ENCODE assay signal across 8 cellular contexts in genomic region chr6:37566209-37566859, GRCh38.
DNase-seq lines count a peak whose midpoint lies in the region; ATAC-seq and TF ChIP-seq lines count a peak whose summit lies in the region.

No MANE protein-coding gene starts in this region.

- H3K9me3 ChIP-seq in transverse colon, result no peaks in the 10 kb centered on the region

- H3K4me1 ChIP-seq in transverse colon, result peaks cover 0 to 7% (median 3%) of the 10 kb centered on the region in 4 donors

- H3K4me3 ChIP-seq in transverse colon, result peak overlapping the region in 2 of 4 donors; percentile 13 to 40

- intact Hi-C loops in transverse colon (cut with DNase I; ENCODE audit: low total_unique reads), result loop anchor here (5.0 to 10.0 kb wide), 3 partner anchors 82 to 242 kb away; no protein-coding TSS in a partner anchor

- TF ChIP-seq EP300 in transverse colon (IDR thresholded peaks at IDR 0.05; ENCODE audit: low read depth), result no peak

- ATAC-seq in HG03521 (IDR thresholded peaks at IDR 0.05; ENCODE audit: unreplicated experiment), result peak; percentile 41

- H3K27me3 ChIP-seq in transverse colon, result peaks cover 59% of the 10 kb centered on the region

- in situ Hi-C loops in transverse colon (cut with MboI; ENCODE audit: low pct_ligation_motif_present in 1 of 4, low pct_unique_long_range_greater_than_20kb in 1 of 4, low sequenced_read_pairs in 3 of 4), result no loop called here

- H3K36me3 ChIP-seq in transverse colon, result no peaks in the 10 kb centered on the region

- TF ChIP-seq POLR2A in transverse colon (IDR thresholded peaks at IDR 0.05), result no peak

- no peak overlapping the region for H3K27ac ChIP-seq in transverse colon

- DNase-seq in NCI-H1436 (lab: John Stamatoyannopoulos, UW) (peak; percentile 51), NCI-H1436 treated with DMSO at 0.1 percent for 48 hours (lab: John Stamatoyannopoulos, UW) (no peak), RPMI7951 (ENCODE audit: low read depth) (peak; percentile 46), activated gamma-delta T cell (lab: John Stamatoyannopoulos, UW) (peak; percentile 49), globus pallidus (ENCODE audit: low spot score) (peak; percentile 64), pons (ENCODE audit: low spot score) (peak; percentile 63), transverse colon (peak; percentile 54)

- peak; percentile 77 to 85 (median 79) for TF ChIP-seq CTCF in transverse colon (IDR thresholded peaks at IDR 0.05)

- 8 to 20% methylated on average over 1 to 19 of the region's 22 CpGs for WGBS in transverse colon (ENCODE audit: low coverage in 1 of 2), 2 donors
